Comparison of ENCODE assay signal across 10 cellular contexts in the genomic region with DNA sequence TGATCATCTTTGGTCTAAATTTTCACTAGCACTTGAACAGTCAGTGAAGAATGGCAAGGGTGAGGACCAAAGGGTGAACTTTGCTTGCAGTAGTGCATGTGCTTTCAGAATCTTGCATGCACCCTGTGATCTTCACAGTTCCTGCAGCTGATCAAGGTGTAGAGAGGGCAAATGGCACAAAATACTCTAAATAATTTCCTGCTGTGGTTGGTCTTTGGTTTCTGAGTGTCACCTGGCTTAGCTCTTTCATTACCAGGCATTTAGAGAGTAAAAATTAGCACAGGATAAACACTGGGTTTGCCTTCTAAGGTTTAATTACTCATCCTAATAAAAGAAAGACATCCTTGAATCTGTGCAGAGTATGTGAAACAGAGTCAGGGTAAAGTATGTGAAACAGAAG. TPM values are rescaled to one million over a fixed set of nuclear protein-coding genes. Genes with fewer than 3 reads are reported as not detected.
DNase-seq lines count a peak whose midpoint lies in the region; ATAC-seq and TF ChIP-seq lines count a peak whose summit lies in the region.
"Had no signal": no experiment of that assay in that cellular context is flagged by ENCODE, and none has a peak within 500 bp of the region (broad histone marks: within the 10 kb centered on the region; RNA-seq: fewer than 3 reads in every experiment).

No MANE protein-coding gene starts in this region.

- intact Hi-C loops in left cardiac atrium (cut with DNase I), result no loop called here
- intact Hi-C loops in heart left ventricle (cut with DNase I), result no loop called here

- TF ChIP-seq CTCF in cardiac muscle cell (IDR thresholded peaks at IDR 0.05; ENCODE audit: low read depth, low read length) (no peak), brain (conservative IDR thresholded peaks at IDR 0.05) (no peak), heart left ventricle (IDR thresholded peaks at IDR 0.05) (no peak), WERI-Rb-1 (IDR thresholded peaks at IDR 0.05; ENCODE audit: low read depth, low read length) (no peak)

- DNase-seq in cardiac muscle cell (ENCODE audit: low read depth in 1 of 2, low spot score in 1 of 2), result no peak
- DNase-seq in left cardiac atrium, result no peak
- DNase-seq in occipital lobe (lab: John Stamatoyannopoulos, UW), result no peak
- no peak for DNase-seq in kidney glomerular epithelial cell (lab: John Stamatoyannopoulos, UW)
- DNase-seq in heart left ventricle, result no peak
- no peak for DNase-seq in WERI-Rb-1
- DNase-seq: NCI-H524 had no signal

- peak overlapping the region in 4 of 5 experiments; percentile 15 to 69 (median 40) for H3K4me3 Mint-ChIP-seq in brain

- no peaks in the 10 kb centered on the region for H3K27me3 Mint-ChIP-seq in brain

- no peaks in the 10 kb centered on the region for H3K9me3 Mint-ChIP-seq in brain

- H3K4me1 ChIP-seq in cardiac muscle cell (ENCODE audit: low read depth) (peaks cover 97% of the 10 kb centered on the region), heart left ventricle (peaks cover 2 to 99% (median 79%) of the 10 kb centered on the region in 12 donors)

- no peak for TF ChIP-seq POLR2A in heart left ventricle (IDR thresholded peaks at IDR 0.05)

- peak overlapping the region in 2 of 5 experiments; percentile 18 to 50 for H3K27ac Mint-ChIP-seq in brain

- no peaks in the 10 kb centered on the region for H3K9me3 ChIP-seq in cardiac muscle cell (ENCODE audit: low read depth)
- no peaks in the 10 kb centered on the region for H3K9me3 ChIP-seq in heart left ventricle
- no peaks in the 10 kb centered on the region for H3K9me3 ChIP-seq in WERI-Rb-1 (ENCODE audit: severe bottlenecking)
- H3K9me3 ChIP-seq: suprapubic skin had no signal

- H3K36me3 ChIP-seq in cardiac muscle cell (peaks cover 17% of the 10 kb centered on the region), heart left ventricle (peaks cover 0 to under 1% (median 0%) of the 10 kb centered on the region in 9 donors), WERI-Rb-1 (peaks cover 7% of the 10 kb centered on the region)
- H3K36me3 ChIP-seq: suprapubic skin had no signal

- no peak overlapping the region for H3K27ac ChIP-seq in cardiac muscle cell
- H3K27ac ChIP-seq in heart left ventricle, result peak overlapping the region in 2 of 12 donors; percentile 6 to 27
- H3K27ac ChIP-seq in WERI-Rb-1, result no peak overlapping the region
- H3K27ac ChIP-seq: suprapubic skin had no signal

- H3K4me3 ChIP-seq in cardiac muscle cell (peak overlapping the region; percentile 0), heart left ventricle (no peak overlapping the region), WERI-Rb-1 (ENCODE audit: low read depth, low read length) (no peak overlapping the region)
- H3K4me3 ChIP-seq: suprapubic skin had no signal

- H3K4me1 Mint-ChIP-seq in brain, result peaks cover 89% of the 10 kb centered on the region

- H3K27me3 ChIP-seq in cardiac muscle cell, result no peaks in the 10 kb centered on the region
- H3K27me3 ChIP-seq in heart left ventricle, result no peaks in the 10 kb centered on the region
- H3K27me3 ChIP-seq in WERI-Rb-1 (ENCODE audit: insufficient read depth, low read depth, severe bottlenecking), result no peaks in the 10 kb centered on the region
- H3K27me3 ChIP-seq: suprapubic skin had no signal

- H3K36me3 Mint-ChIP-seq in brain, result peaks cover 5% of the 10 kb centered on the region

- no peak for ATAC-seq in left cardiac atrium
- peak; percentile 38 for ATAC-seq in HG03457 (IDR thresholded peaks at IDR 0.05; ENCODE audit: unreplicated experiment)
- no peak for ATAC-seq in heart left ventricle

RNA-seq across cellular contexts. Expression of a gene that starts 11.4 kb away (rescaled TPM):
- total RNA-seq in cardiac muscle cell (71.4 and 115 TPM in 2 replicates), left cardiac atrium (10 to 100 TPM; 34.1 to 37.2 TPM), occipital lobe (34.0 TPM), heart left ventricle (10 to 100 TPM; 17.8 to 46.8 (median 33.8) TPM)
- polyA plus RNA-seq in cardiac muscle cell (22.2 and 37.1 TPM in 2 replicates), brain (ENCODE audit: insufficient read depth, low read depth, low replicate concordance) (10.7 TPM), heart left ventricle (10 to 100 TPM; 12.8 to 36.7 TPM)
